In the genomic region with DNA sequence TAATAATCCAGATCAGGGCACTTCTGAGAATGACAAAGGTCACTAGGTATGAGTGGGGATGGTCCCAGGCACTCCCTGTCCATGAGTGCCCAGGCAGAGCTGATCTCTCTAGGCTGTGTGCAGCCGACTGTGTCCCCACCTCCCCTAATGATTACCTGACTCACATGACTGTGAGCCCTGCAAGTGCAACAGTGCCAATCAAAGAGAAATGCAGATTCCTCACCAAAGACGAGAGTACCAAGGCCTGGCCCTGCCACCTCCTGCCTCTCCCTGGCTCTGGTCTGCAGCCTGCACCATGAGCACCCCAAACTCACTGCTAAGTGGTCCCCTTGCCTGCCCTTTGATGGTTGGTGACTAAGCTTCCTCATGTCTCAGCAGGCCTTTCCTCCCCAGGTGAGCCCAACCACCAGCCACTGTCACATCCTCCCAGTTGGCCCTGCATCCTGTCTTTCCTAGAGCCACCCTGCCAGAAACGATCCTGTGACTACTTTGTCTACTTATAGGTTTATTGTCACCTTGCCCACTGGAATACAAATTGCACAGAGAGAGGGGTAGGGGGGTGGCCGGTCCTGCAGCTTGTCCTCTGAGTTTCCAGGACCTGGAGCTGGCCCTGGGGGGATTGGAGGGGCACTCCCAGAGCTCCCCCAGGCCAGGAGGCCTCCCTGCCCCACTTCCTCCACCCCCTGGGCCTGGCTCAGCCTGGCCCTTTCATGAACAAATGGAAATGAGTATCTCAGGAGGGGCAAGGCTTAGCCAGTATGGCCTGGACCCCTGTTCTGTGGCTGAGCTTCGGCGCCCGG, we compare ENCODE assay signal across 14 cellular contexts. TPM values are rescaled to one million over a fixed set of nuclear protein-coding genes. Genes with fewer than 3 reads are reported as not detected.
DNase-seq lines count a peak whose midpoint lies in the region; ATAC-seq and TF ChIP-seq lines count a peak whose summit lies in the region.
"Had no signal": no experiment of that assay in that cellular context is flagged by ENCODE, and none has a peak within 500 bp of the region (broad histone marks: within the 10 kb centered on the region; RNA-seq: fewer than 3 reads in every experiment).

No MANE protein-coding gene starts in this region.

- H3K4me3 ChIP-seq in BLaER1 (no peak overlapping the region), endodermal cell (ENCODE audit: low read length) (no peak overlapping the region)
- H3K4me3 ChIP-seq: SK-N-MC, testis had no signal

- no peaks in the 10 kb centered on the region for H3K36me3 ChIP-seq in BLaER1
- no peaks in the 10 kb centered on the region for H3K36me3 ChIP-seq in endodermal cell (ENCODE audit: control insufficient read depth, insufficient read depth, low read length)

- H3K4me1 ChIP-seq in BLaER1 = peaks cover 22% of the 10 kb centered on the region
- no peaks in the 10 kb centered on the region for H3K4me1 ChIP-seq in endodermal cell (ENCODE audit: control insufficient read depth, insufficient read depth, low read length)
- H3K4me1 ChIP-seq: testis had no signal

- H3K27me3 Mint-ChIP-seq in activated CD8-positive, alpha-beta memory T cell treated with anti-CD3 and anti-CD28 coated beads, Interleukin-2, amount 10 ng/mL, durations not matched to agents 7 days and 5 days = no peaks in the 10 kb centered on the region
- H3K27me3 Mint-ChIP-seq in endodermal cell (ENCODE audit: insufficient read depth) = peaks cover 6% of the 10 kb centered on the region

- peaks cover 22% of the 10 kb centered on the region for H3K4me1 Mint-ChIP-seq in activated CD8-positive, alpha-beta memory T cell treated with anti-CD3 and anti-CD28 coated beads, Interleukin-2, amount 10 ng/mL, durations not matched to agents 7 days and 5 days
- H3K4me1 Mint-ChIP-seq in endodermal cell = no peaks in the 10 kb centered on the region

- no peak overlapping the region for H3K4me3 Mint-ChIP-seq in activated CD8-positive, alpha-beta memory T cell treated with anti-CD3 and anti-CD28 coated beads, Interleukin-2, amount 10 ng/mL, durations not matched to agents 7 days and 5 days
- no peak overlapping the region for H3K4me3 Mint-ChIP-seq in endodermal cell
- H3K4me3 Mint-ChIP-seq: HFFc6 had no signal

- H3K9me3 ChIP-seq in BLaER1 (peaks cover 10% of the 10 kb centered on the region), endodermal cell (ENCODE audit: control insufficient read depth, low read length) (peaks cover 3% of the 10 kb centered on the region)
- H3K9me3 ChIP-seq: testis had no signal

- CTCF ChIA-PET in activated CD8-positive, alpha-beta memory T cell treated with anti-CD3 and anti-CD28 coated beads, Interleukin-2, amount 10 ng/mL, durations not matched to agents 7 days and 5 days (lab: Charles Lee) = interaction anchor here (0.8 to 2.3 kb wide), 3 partner anchors 9 to 230 kb away, joined by 3 to 6 read pairs (median 3); no protein-coding TSS in a partner anchor

- no peak for TF ChIP-seq CTCF in endodermal cell (conservative IDR thresholded peaks at IDR 0.05)

- no peaks in the 10 kb centered on the region for H3K27me3 ChIP-seq in BLaER1
- H3K27me3 ChIP-seq in endodermal cell (ENCODE audit: control insufficient read depth, insufficient read depth, low read length, poor library complexity, severe bottlenecking) = no peaks in the 10 kb centered on the region
- H3K27me3 ChIP-seq: testis had no signal

- H3K9ac ChIP-seq in BLaER1 = no peak overlapping the region
- no peak overlapping the region for H3K9ac ChIP-seq in endodermal cell (ENCODE audit: extremely low read depth, low read length, poor library complexity, severe bottlenecking)
- H3K9ac ChIP-seq: KMS-11 had no signal

- peak; percentile 91 for ATAC-seq in activated CD8-positive, alpha-beta memory T cell treated with anti-CD3 and anti-CD28 coated beads, Interleukin-2, amount 10 ng/mL, durations not matched to agents 7 days and 5 days
- no peak for ATAC-seq in HG03175 (IDR thresholded peaks at IDR 0.05; ENCODE audit: unreplicated experiment)

- DNase-seq in HT1080 (ENCODE audit: low read depth) (peak; percentile 6), endodermal cell (peak; percentile 51), ecto neural progenitor cell (ENCODE audit: low spot score) (no peak), OCI-M1 (lab: John Stamatoyannopoulos, UW) (no peak), SIG-M5 treated with dmso at 0.1 percent for 504 hours (lab: John Stamatoyannopoulos, UW; ENCODE audit: unreplicated experiment) (no peak)
- DNase-seq in activated CD8-positive, alpha-beta memory T cell treated with anti-CD3 and anti-CD28 coated beads, Interleukin-2, amount 10 ng/mL, durations not matched to agents 7 days and 5 days = peak; percentile 74
- DNase-seq: HFFc6, testis had no signal

- no peaks in the 10 kb centered on the region for H4K20me1 ChIP-seq in BLaER1

- H3K4me2 ChIP-seq in BLaER1 = peak overlapping the region; percentile 44
- H3K4me2 ChIP-seq: KMS-11 had no signal

- peak overlapping the region; percentile 5 for H3K27ac Mint-ChIP-seq in activated CD8-positive, alpha-beta memory T cell treated with anti-CD3 and anti-CD28 coated beads, Interleukin-2, amount 10 ng/mL, durations not matched to agents 7 days and 5 days
- H3K27ac Mint-ChIP-seq in endodermal cell = peak overlapping the region; percentile 44
- H3K27ac Mint-ChIP-seq: HFFc6 had no signal

- H3K9me3 Mint-ChIP-seq in activated CD8-positive, alpha-beta memory T cell treated with anti-CD3 and anti-CD28 coated beads, Interleukin-2, amount 10 ng/mL, durations not matched to agents 7 days and 5 days (ENCODE audit: low read depth) = peaks cover 3% of the 10 kb centered on the region
- H3K9me3 Mint-ChIP-seq in endodermal cell = peaks cover 9% of the 10 kb centered on the region
- H3K9me3 Mint-ChIP-seq: HFFc6 had no signal

- peaks cover 3% of the 10 kb centered on the region for H3K36me3 Mint-ChIP-seq in activated CD8-positive, alpha-beta memory T cell treated with anti-CD3 and anti-CD28 coated beads, Interleukin-2, amount 10 ng/mL, durations not matched to agents 7 days and 5 days
- H3K36me3 Mint-ChIP-seq in endodermal cell (ENCODE audit: low read depth) = no peaks in the 10 kb centered on the region

- H3K27ac ChIP-seq in BLaER1 = 0 out of 2 replicates have a peak overlapping the region, but pooled peaks have one; percentile 7
- no peak overlapping the region for H3K27ac ChIP-seq in endodermal cell (ENCODE audit: low read depth, low read length)
- H3K27ac ChIP-seq: KMS-11, SK-N-MC, testis had no signal

- 77 to 83% methylated on average over 4 to 7 of the region's 7 CpGs for WGBS in endodermal cell (ENCODE audit: insufficient coverage in 1 of 2, insufficient read length in 1 of 2), 2 experiments

RNA-seq across cellular contexts. Expression of a gene that starts 22.4 kb away (rescaled TPM):
- total RNA-seq in HT1080 (2014; rRNA removed; shearing (Covaris generic)) = not detected in 2 replicates
- not detected in 2 replicates for polyA plus RNA-seq in HT1080 (2015; cell fraction: cytosol; rRNA removed)
- not detected in 2 replicates for polyA plus RNA-seq in HT1080 (2015; cell fraction: nucleus; rRNA removed)
- total RNA-seq in activated CD8-positive, alpha-beta memory T cell treated with anti-CD3 and anti-CD28 coated beads, Interleukin-2, amount 10 ng/mL, durations not matched to agents 7 days and 5 days = under 1 TPM in 1 of 2 experiments, not detected in 1; 0.45 TPM
- not detected for total RNA-seq in endodermal cell
- polyA plus RNA-seq in endodermal cell (2013, experiment 1 of 2) = 12.8 TPM
- 8.9 TPM for polyA plus RNA-seq in endodermal cell (2013, experiment 2 of 2)
- total RNA-seq: HFFc6, osteocyte had no signal
- polyA plus RNA-seq: BJ had no signal

RNA-seq across cellular contexts. Expression of a gene that starts 44.7 kb away (rescaled TPM):
- not detected in 2 replicates for total RNA-seq in HT1080 (2014; rRNA removed; shearing (Covaris generic))
- polyA plus RNA-seq in HT1080 (2015; cell fraction: cytosol; rRNA removed) = not detected in 2 replicates
- not detected in 2 replicates for polyA plus RNA-seq in HT1080 (2015; cell fraction: nucleus; rRNA removed)
- total RNA-seq in activated CD8-positive, alpha-beta memory T cell treated with anti-CD3 and anti-CD28 coated beads, Interleukin-2, amount 10 ng/mL, durations not matched to agents 7 days and 5 days = not detected
- total RNA-seq in endodermal cell = not detected
- not detected for polyA plus RNA-seq in endodermal cell (2013, experiment 1 of 2)
- not detected for polyA plus RNA-seq in endodermal cell (2013, experiment 2 of 2)
- total RNA-seq: HFFc6, osteocyte had no signal
- polyA plus RNA-seq: BJ had no signal

Comparison
In these comparisons a context has a peak if more than half of its experiments do, and no peak if none do; other contexts are left out.
1. DNase-seq: peak in HT1080 (single experiment), activated CD8-positive, alpha-beta memory T cell treated with anti-CD3 and anti-CD28 coated beads, Interleukin-2, amount 10 ng/mL, durations not matched to agents 7 days and 5 days (single experiment) and endodermal cell (single experiment); none in ecto neural progenitor cell (single experiment), OCI-M1 (single experiment) and SIG-M5 treated with dmso at 0.1 percent for 504 hours (single experiment).